ENCODE assay signal across 8 cellular contexts in genomic region chr16:90019543-90020259, GRCh38. TPM values are rescaled to one million over a fixed set of nuclear protein-coding genes. Genes with fewer than 3 reads are reported as not detected.
DNase-seq lines count a peak whose midpoint lies in the region; ATAC-seq and TF ChIP-seq lines count a peak whose summit lies in the region.

No MANE protein-coding gene starts in this region.

- peak overlapping the region; percentile 54 for H2BK15ac ChIP-seq in mesenchymal stem cell (ENCODE audit: low read depth, poor library complexity, severe bottlenecking)

- H2AFZ ChIP-seq in Loucy (ENCODE audit: low read length) (no peak overlapping the region), mesenchymal stem cell (ENCODE audit: low read depth, low read length) (peak overlapping the region; percentile 93)

- peak overlapping the region; percentile 88 for H4K8ac ChIP-seq in mesenchymal stem cell (ENCODE audit: low read length)

- ATAC-seq in HG02970 (IDR thresholded peaks at IDR 0.05; ENCODE audit: low FRiP score, unreplicated experiment) (no peak), sciatic nerve (no peak)

- TF ChIP-seq CTCF in GM06990 (IDR thresholded peaks at IDR 0.05; ENCODE audit: insufficient read depth, low read length, poor library complexity, severe bottlenecking) (no peak), Loucy (conservative IDR thresholded peaks at IDR 0.05; ENCODE audit: low read length) (no peak; the same call in 1 of the 2 replicates)

- no peak overlapping the region for H2AK5ac ChIP-seq in mesenchymal stem cell (ENCODE audit: low read length, severe bottlenecking)

- H3K23ac ChIP-seq in mesenchymal stem cell (ENCODE audit: low read length in 2 of 2): peak overlapping the region; percentile 2 to 15

- peak overlapping the region; percentile 65 for H2BK120ac ChIP-seq in mesenchymal stem cell (ENCODE audit: low read depth, low read length)

- DNase-seq in GM06990 (ENCODE audit: extremely low read depth, insufficient read length): peak; percentile 58
- peak in 3 of 4 experiments; percentile 10 to 41 (median 33) for DNase-seq in activated CD4-positive, CD25-positive, alpha-beta regulatory T cell (lab: John Stamatoyannopoulos, UW)
- DNase-seq in mesenchymal stem cell: peak; percentile 81
- no peak for DNase-seq in sciatic nerve (ENCODE audit: low spot score)

- H3F3A ChIP-seq in Loucy (ENCODE audit: low read depth): no peaks in the 10 kb centered on the region

- H3K4me2 ChIP-seq in Loucy (ENCODE audit: low read depth, low read length, poor library complexity, severe bottlenecking) (peak overlapping the region; percentile 48), mesenchymal stem cell (ENCODE audit: low read length, poor library complexity, severe bottlenecking) (peak overlapping the region; percentile 97)

- H3K4me3 ChIP-seq in GM06990 (replicated peaks; ENCODE audit: low read depth, low read length): peak overlapping the region; percentile 54
- peak overlapping the region; percentile 32 for H3K4me3 ChIP-seq in Loucy (ENCODE audit: low read length, poor library complexity, severe bottlenecking)
- peak overlapping the region; percentile 53 for H3K4me3 ChIP-seq in duodenal mucosa (ENCODE audit: low read depth in 1 of 2, low read length in 2 of 2)
- H3K4me3 ChIP-seq in mesenchymal stem cell (ENCODE audit: insufficient read depth in 1 of 2, low read depth in 1 of 2, low read length in 2 of 2): peak overlapping the region; percentile 69 to 72
- H3K4me3 ChIP-seq in subcutaneous abdominal adipose tissue (ENCODE audit: low read depth in 1 of 5, low read length in 5 of 5): peak overlapping the region; percentile 31 to 65 (median 50)

- no peak overlapping the region for H2BK5ac ChIP-seq in mesenchymal stem cell (ENCODE audit: low read depth, low read length, poor library complexity, severe bottlenecking)

- H4K20me1 ChIP-seq in Loucy (ENCODE audit: insufficient read depth, low read length, poor library complexity, severe bottlenecking): no peaks in the 10 kb centered on the region

- H3K36me3 ChIP-seq in GM06990 (ENCODE audit: control insufficient read depth, insufficient read depth, low read length) (no peaks in the 10 kb centered on the region), Loucy (ENCODE audit: insufficient read depth, low read length) (no peaks in the 10 kb centered on the region), duodenal mucosa (ENCODE audit: control insufficient read depth in 1 of 2, insufficient read depth in 2 of 2, low read length in 2 of 2) (no peaks in the 10 kb centered on the region), mesenchymal stem cell (ENCODE audit: control insufficient read depth in 1 of 2, insufficient read depth in 2 of 2, low read depth in 1 of 2, low read length in 2 of 2) (no peaks in the 10 kb centered on the region), subcutaneous abdominal adipose tissue (ENCODE audit: control insufficient read depth in 5 of 5, insufficient read depth in 5 of 5, low read length in 5 of 5) (no peaks in the 10 kb centered on the region)

- H3K9me3 ChIP-seq in Loucy (ENCODE audit: insufficient read depth, low read depth, low read length): no peaks in the 10 kb centered on the region
- no peaks in the 10 kb centered on the region for H3K9me3 ChIP-seq in duodenal mucosa (ENCODE audit: control insufficient read depth in 1 of 2, low read length in 2 of 2)
- no peaks in the 10 kb centered on the region for H3K9me3 ChIP-seq in mesenchymal stem cell (ENCODE audit: control insufficient read depth, low read length)
- no peaks in the 10 kb centered on the region for H3K9me3 ChIP-seq in subcutaneous abdominal adipose tissue (ENCODE audit: control insufficient read depth in 5 of 5, low read length in 5 of 5)

- no peak overlapping the region for H4K91ac ChIP-seq in mesenchymal stem cell (ENCODE audit: low read length)

- H3K27ac ChIP-seq in duodenal mucosa (ENCODE audit: low read depth, low read length) (no peak overlapping the region), mesenchymal stem cell (ENCODE audit: low read length, poor library complexity, severe bottlenecking) (peak overlapping the region; percentile 76), subcutaneous abdominal adipose tissue (ENCODE audit: low read depth, low read length) (no peak overlapping the region)

- peak overlapping the region in 1 of 2 experiments; percentile 36 for H3K14ac ChIP-seq in mesenchymal stem cell (ENCODE audit: low read length in 2 of 2)

- H3K9me2 ChIP-seq in Loucy (replicated peaks; ENCODE audit: low read depth, low read length): no peaks in the 10 kb centered on the region

- peaks cover 7% of the 10 kb centered on the region for H3K79me1 ChIP-seq in mesenchymal stem cell (replicated peaks; ENCODE audit: low read length, poor library complexity, severe bottlenecking)

- H3K4ac ChIP-seq in mesenchymal stem cell (ENCODE audit: low read depth in 1 of 2, low read length in 2 of 2): peak overlapping the region in 1 of 2 experiments; percentile 57

- H3K4me1 ChIP-seq in Loucy (ENCODE audit: insufficient read depth, low read length, poor library complexity, severe bottlenecking) (peaks cover 16% of the 10 kb centered on the region), duodenal mucosa (ENCODE audit: control insufficient read depth in 1 of 2, insufficient read depth in 2 of 2, low read length in 2 of 2) (peaks cover 4 to 17% of the 10 kb centered on the region in 2 donors), mesenchymal stem cell (ENCODE audit: control insufficient read depth, insufficient read depth, low read depth, low read length) (peaks cover 22% of the 10 kb centered on the region), subcutaneous abdominal adipose tissue (ENCODE audit: control insufficient read depth in 5 of 5, insufficient read depth in 5 of 5, low read length in 5 of 5) (peaks cover 4 to 32% (median 23%) of the 10 kb centered on the region in 5 donors)

- peak overlapping the region; percentile 74 to 81 for H3K18ac ChIP-seq in mesenchymal stem cell (ENCODE audit: low read depth in 1 of 2, low read length in 2 of 2)

- 0% methylated on average over 48 of the region's 57 CpGs for WGBS in mesenchymal stem cell

- no peak overlapping the region for H3K9ac ChIP-seq in Loucy (ENCODE audit: low read depth, low read length, poor library complexity, severe bottlenecking)
- peak overlapping the region; percentile 14 to 32 for H3K9ac ChIP-seq in duodenal mucosa (ENCODE audit: low read depth in 1 of 2, low read length in 2 of 2)
- peak overlapping the region; percentile 53 for H3K9ac ChIP-seq in mesenchymal stem cell (ENCODE audit: low read length)
- peak overlapping the region in 2 of 5 donors; percentile 11 to 63 for H3K9ac ChIP-seq in subcutaneous abdominal adipose tissue (ENCODE audit: low read length in 5 of 5)

- peak overlapping the region in 1 of 2 experiments; percentile 43 for H2BK12ac ChIP-seq in mesenchymal stem cell (ENCODE audit: low read length in 2 of 2)

- H3K79me2 ChIP-seq in Loucy (ENCODE audit: insufficient read depth, low read length): no peaks in the 10 kb centered on the region

- no peaks in the 10 kb centered on the region; the same call in 1 of the 2 replicates for H3K27me3 ChIP-seq in GM06990 (replicated peaks; ENCODE audit: control insufficient read depth, insufficient read depth, low read length)
- no peaks in the 10 kb centered on the region for H3K27me3 ChIP-seq in Loucy (ENCODE audit: insufficient read depth, low read length, poor library complexity, severe bottlenecking)
- H3K27me3 ChIP-seq in duodenal mucosa (ENCODE audit: control insufficient read depth in 1 of 2, insufficient read depth in 2 of 2, low read length in 2 of 2): peaks cover 0 to 2% of the 10 kb centered on the region in 2 donors
- H3K27me3 ChIP-seq in mesenchymal stem cell (ENCODE audit: control insufficient read depth in 1 of 2, insufficient read depth in 1 of 2, low read length in 2 of 2): no peaks in the 10 kb centered on the region
- peaks cover 0 to 3% (median 0%) of the 10 kb centered on the region in 5 donors for H3K27me3 ChIP-seq in subcutaneous abdominal adipose tissue (ENCODE audit: control insufficient read depth in 5 of 5, insufficient read depth in 4 of 5, low read length in 5 of 5)

- intact Hi-C loops in sciatic nerve (cut with DNase I): no loop called here

RNA-seq across cellular contexts. Expression of gene DBNDD1, which starts 0.4 kb away (rescaled TPM):
- polyA plus RNA-seq in mesenchymal stem cell (2013, experiment 1 of 2): 5.6 TPM
- 5.2 TPM for polyA plus RNA-seq in mesenchymal stem cell (2013, experiment 2 of 2)
- total RNA-seq in sciatic nerve: 1.8 TPM

RNA-seq across cellular contexts. Expression of gene PRDM7, which starts 57.4 kb away (rescaled TPM):
- not detected for polyA plus RNA-seq in mesenchymal stem cell (2013, experiment 1 of 2)
- not detected for polyA plus RNA-seq in mesenchymal stem cell (2013, experiment 2 of 2)
- total RNA-seq in sciatic nerve: not detected
